ENCODE assay signal across 1 cellular context in the genomic region with DNA sequence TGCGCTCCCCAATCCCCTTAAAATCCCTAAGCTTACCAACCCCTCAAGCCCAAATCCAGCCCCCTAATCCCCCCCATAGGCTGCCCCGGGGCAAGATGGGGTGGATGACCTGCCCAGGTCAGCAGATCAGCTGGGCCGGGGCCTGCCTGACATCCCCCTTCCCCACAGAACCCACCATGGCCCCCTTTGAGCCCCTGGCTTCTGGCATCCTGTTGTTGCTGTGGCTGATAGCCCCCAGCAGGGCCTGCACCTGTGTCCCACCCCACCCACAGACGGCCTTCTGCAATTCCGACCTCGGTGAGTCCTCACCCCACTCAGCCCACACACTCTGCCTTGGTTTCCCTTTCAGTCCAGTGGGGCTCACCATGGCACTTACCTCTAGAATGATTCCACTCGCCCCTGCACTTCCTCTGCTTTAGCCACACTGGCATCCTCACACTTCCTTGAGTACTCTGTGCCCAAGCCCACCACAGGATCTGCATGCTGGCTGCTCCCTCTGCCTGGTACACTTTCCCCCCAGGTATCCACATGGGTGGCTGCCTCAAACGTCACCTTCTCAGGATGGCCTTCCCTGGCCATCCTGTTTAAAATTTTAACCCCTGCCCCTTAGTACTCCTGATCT.
TF ChIP-seq lines count a peak whose summit lies in the region.

No MANE protein-coding gene starts in this region.

TF ChIP-seq in endothelial cell of umbilical vein, 7 proteins besides CTCF, POLR2A, EP300 and RAD21:
- TF ChIP-seq FOS (IDR thresholded peaks at IDR 0.05; ENCODE audit: borderline replicate concordance, insufficient read depth, low read length) (no peak), MYC (IDR thresholded peaks at IDR 0.05; ENCODE audit: low read depth, low read length) (no peak), GATA2 (IDR thresholded peaks at IDR 0.05; ENCODE audit: insufficient read depth, insufficient read length, low read depth, low read length) (no peak), MAX (IDR thresholded peaks at IDR 0.05; ENCODE audit: insufficient read depth, insufficient read length) (no peak), JUN (IDR thresholded peaks at IDR 0.05; ENCODE audit: borderline replicate concordance, insufficient read depth, insufficient read length, low read depth) (no peak), POLR2AphosphoS5 (IDR thresholded peaks at IDR 0.05; ENCODE audit: insufficient read depth, low read depth, low read length) (no peak)
